Comparison of ENCODE assay signal across 9 cellular contexts in the genomic region with DNA sequence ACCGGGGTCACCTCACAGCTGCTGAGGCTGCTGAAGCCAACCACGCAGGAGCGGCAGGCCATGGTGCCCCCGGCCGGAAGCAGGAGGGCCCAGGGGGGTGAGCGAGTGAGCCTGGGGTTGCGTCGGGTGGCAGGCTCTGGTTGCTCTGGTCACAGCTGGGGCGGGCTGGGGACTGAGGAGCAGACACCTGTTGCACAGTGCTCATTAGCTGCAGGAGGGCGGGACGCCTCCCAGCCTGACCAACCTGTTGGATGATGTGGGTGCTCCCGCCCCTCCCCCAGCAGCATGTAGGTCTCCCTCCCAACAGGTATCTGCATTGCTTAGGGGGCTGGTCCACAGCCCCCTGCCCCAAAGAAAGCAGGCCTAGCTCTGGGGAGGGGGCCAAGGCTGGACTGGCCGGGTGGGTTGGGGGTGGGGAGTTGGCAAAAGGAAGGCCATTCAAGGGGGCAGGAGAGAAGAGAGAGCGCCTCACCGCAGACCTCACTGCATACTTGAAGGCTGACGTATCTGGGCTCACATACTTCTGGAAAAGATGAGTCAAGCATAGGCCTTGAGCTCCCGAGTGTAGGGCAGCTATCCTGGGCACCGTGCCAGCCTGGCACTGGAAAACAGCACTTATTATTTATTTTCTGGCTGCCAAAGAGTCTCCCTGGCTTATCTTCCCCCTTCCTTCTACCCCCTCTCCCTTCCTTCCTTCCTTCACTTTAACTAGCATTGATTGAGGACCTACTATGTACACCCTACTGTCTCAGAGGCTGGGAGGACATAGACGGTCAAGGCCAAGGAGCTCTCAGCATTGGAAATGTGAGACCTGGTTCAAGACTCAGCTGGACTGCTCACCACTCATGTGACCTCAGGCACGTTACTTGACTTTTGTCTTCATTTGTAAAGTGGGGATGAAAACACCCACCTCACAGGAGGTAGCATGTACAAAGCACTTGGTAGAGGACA. TPM values are rescaled to one million over a fixed set of nuclear protein-coding genes. Genes with fewer than 3 reads are reported as not detected.
DNase-seq lines count a peak whose midpoint lies in the region; ATAC-seq and TF ChIP-seq lines count a peak whose summit lies in the region.
"Had no signal": no experiment of that assay in that cellular context is flagged by ENCODE, and none has a peak within 500 bp of the region (broad histone marks: within the 10 kb centered on the region; RNA-seq: fewer than 3 reads in every experiment).

A gene (minus strand): TSS at position 174 of the 951 bp plus-strand sequence. CDS start 112 bp downstream, at position 62.

- ATAC-seq in HG02973 (IDR thresholded peaks at IDR 0.05; ENCODE audit: unreplicated experiment) (no peak), GM18870 (IDR thresholded peaks at IDR 0.05; ENCODE audit: unreplicated experiment) (no peak)

- in situ Hi-C loops in SK-MEL-5 (cut with HindIII; ENCODE audit: low pct_unique_long_range_greater_than_20kb, low sequenced_read_pairs), result no loop called here

- intact Hi-C loops in esophagus squamous epithelium (cut with DNase I), result no loop called here

- TF ChIP-seq CTCF in BE2C (IDR thresholded peaks at IDR 0.05; ENCODE audit: low read depth, low read length) (no peak), esophagus squamous epithelium (IDR thresholded peaks at IDR 0.05) (no peak), nephron (IDR thresholded peaks at IDR 0.05; ENCODE audit: unreplicated experiment in 3 of 3) (no peak), GM20000 (IDR thresholded peaks at IDR 0.05; ENCODE audit: extremely low read depth, missing control alignments) (no peak)

- H3K4me3 Mint-ChIP-seq in nephron, result peak within 1 kb of the TSS in 1 of 3 experiments; percentile 8

- H3K4me3 ChIP-seq in BE2C (ENCODE audit: low read depth, low read length), result no peak within 1 kb of the TSS
- H3K4me3 ChIP-seq in esophagus squamous epithelium, result peak within 1 kb of the TSS; percentile 30 to 48 (median 42)

- peak within 1 kb of the TSS; percentile 86 to 90 (median 88) for H3K27ac ChIP-seq in esophagus squamous epithelium

- H3K36me3 ChIP-seq in BE2C, result no peaks in the 10 kb centered on the region
- no peaks in the 10 kb centered on the region for H3K36me3 ChIP-seq in esophagus squamous epithelium

- H3K4me1 ChIP-seq in BE2C, result peaks cover 21% of the 10 kb centered on the region
- peaks cover 25 to 81% (median 37%) of the 10 kb centered on the region in 3 donors for H3K4me1 ChIP-seq in esophagus squamous epithelium

- WGBS in esophagus squamous epithelium, 2 donors, result 10 to 19% methylated on average over 6 to 9 of the region's 20 CpGs

- H3K27me3 ChIP-seq in BE2C (no peaks in the 10 kb centered on the region), esophagus squamous epithelium (no peaks in the 10 kb centered on the region)

- H3K9me3 ChIP-seq in BE2C (no peaks in the 10 kb centered on the region), esophagus squamous epithelium (no peaks in the 10 kb centered on the region)

- TF ChIP-seq POLR2A in esophagus squamous epithelium (IDR thresholded peaks at IDR 0.05), result peak in 2 of 4 donors; percentile 25 to 33

- H3K9me3 Mint-ChIP-seq in nephron, result no peaks in the 10 kb centered on the region

- H3K27me3 Mint-ChIP-seq in nephron (ENCODE audit: low read depth), result peaks cover 5% of the 10 kb centered on the region

- peak within 1 kb of the TSS in 2 of 3 experiments; percentile 96 to 97 for H3K27ac Mint-ChIP-seq in nephron

- peak; percentile 76 for DNase-seq in BE2C
- peak; percentile 100 for DNase-seq in LoVo (ENCODE audit: low spot score)
- DNase-seq in SK-MEL-5 (ENCODE audit: low read depth, low spot score), result peak; percentile 94
- no peak for DNase-seq in esophagus squamous epithelium (lab: John Stamatoyannopoulos, UW)
- DNase-seq in GM20000 (ENCODE audit: low spot score), result no peak

- H3K36me3 Mint-ChIP-seq in nephron (ENCODE audit: low read depth), result no peaks in the 10 kb centered on the region

- peaks cover 54% of the 10 kb centered on the region for H3K4me1 Mint-ChIP-seq in nephron

RNA-seq across cellular contexts. Expression of the gene that starts here (rescaled TPM):
- polyA plus RNA-seq in BE2C (2012; ENCODE audit: insufficient read depth, insufficient read length, low read depth), result 0.52 TPM
- 0.11 TPM in 2 replicates for total RNA-seq in SK-MEL-5 (2014; rRNA removed; shearing (Covaris generic))
- polyA plus RNA-seq in SK-MEL-5 (2015; cell fraction: cytosol; rRNA removed), result 0.14 and 0.39 TPM in 2 replicates
- polyA plus RNA-seq in SK-MEL-5 (2015; cell fraction: nucleus; rRNA removed), result 0.83 and 1.2 TPM in 2 replicates
- total RNA-seq in esophagus squamous epithelium, result 10 to 100 TPM; 11.4 to 39.6 (median 16.5) TPM
- total RNA-seq: subcutaneous adipose tissue had no signal

Comparison
In these comparisons a context has a peak if more than half of its experiments do, and no peak if none do; other contexts are left out.
1. RNA of the gene that starts here (total RNA-seq): 11.4 to 39.6 TPM in esophagus squamous epithelium; 0.11 TPM in SK-MEL-5; every median in the first group is over 10 times any median in the second.
2. DNase-seq: peak in BE2C (single experiment), LoVo (single experiment) and SK-MEL-5 (single experiment); none in esophagus squamous epithelium (single experiment) and GM20000 (single experiment).